Comparison of ENCODE assay signal across 29 cellular contexts in the genomic region with DNA sequence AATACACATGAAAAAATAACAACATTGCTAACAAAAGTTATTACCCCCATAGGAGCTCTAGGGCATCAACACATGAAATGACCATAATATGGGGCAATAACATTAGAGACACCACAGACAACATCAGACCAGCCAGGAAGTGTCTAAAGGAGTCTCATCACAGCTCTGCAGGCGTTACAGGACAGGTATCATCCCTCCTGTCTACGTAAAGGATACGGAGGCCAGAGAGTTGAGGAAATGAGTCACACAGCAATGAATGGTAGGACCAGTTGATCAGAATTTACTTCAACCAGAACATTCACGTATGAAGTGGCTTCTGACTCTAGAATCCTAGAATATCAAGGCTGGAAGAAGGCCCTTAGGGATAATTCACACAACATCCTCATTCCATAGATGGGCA. TPM values are rescaled to one million over a fixed set of nuclear protein-coding genes. Genes with fewer than 3 reads are reported as not detected.
DNase-seq lines count a peak whose midpoint lies in the region; ATAC-seq and TF ChIP-seq lines count a peak whose summit lies in the region.
"Had no signal": no experiment of that assay in that cellular context is flagged by ENCODE, and none has a peak within 500 bp of the region (broad histone marks: within the 10 kb centered on the region; RNA-seq: fewer than 3 reads in every experiment).

No MANE protein-coding gene starts in this region.

- no peak overlapping the region for H3K27ac Mint-ChIP-seq in CD8-positive, alpha-beta T cell
- no peak overlapping the region for H3K27ac Mint-ChIP-seq in effector memory CD8-positive, alpha-beta T cell
- no peak overlapping the region for H3K27ac Mint-ChIP-seq in nephron
- H3K27ac Mint-ChIP-seq: activated CD8-positive, alpha-beta T cell treated with anti-CD3 and anti-CD28 coated beads, Interleukin-2, amount 10 ng/mL, durations not matched to agents 7 days and 5 days; dendritic cell treated with granulocyte-macrophage colony-stimulating factor and Interleukin-4, amounts not matched to agents 40 ng/mL and 50 ng/mL, for 4 days had no signal

- H3K4me3 ChIP-seq in CD8-positive, alpha-beta T cell (ENCODE audit: low read depth, low read length), result no peak overlapping the region
- H3K4me3 ChIP-seq in PC-3 (ENCODE audit: low read length) (no peak overlapping the region), A673 (ENCODE audit: low read depth, low read length, poor library complexity, severe bottlenecking) (no peak overlapping the region)
- H3K4me3 ChIP-seq: ascending aorta, right atrium auricular region, uterus had no signal

- peak overlapping the region; percentile 21 for H3K4me3 Mint-ChIP-seq in CD8-positive, alpha-beta T cell
- no peak overlapping the region for H3K4me3 Mint-ChIP-seq in effector memory CD8-positive, alpha-beta T cell
- H3K4me3 Mint-ChIP-seq in nephron, result peak overlapping the region; percentile 25 to 55 (median 50)
- H3K4me3 Mint-ChIP-seq: dendritic cell treated with granulocyte-macrophage colony-stimulating factor and Interleukin-4, amounts not matched to agents 40 ng/mL and 50 ng/mL, for 4 days had no signal

- CTCF ChIA-PET in CD8-positive, alpha-beta T cell (lab: Charles Lee), result interaction anchor here (1.1 to 2.1 kb wide), 5 partner anchors 10 to 588 kb away, joined by 3 to 6 read pairs (median 4); no protein-coding TSS in a partner anchor
- CTCF ChIA-PET in PC-3 (lab: Charles Lee), result no interaction called here
- CTCF ChIA-PET in A673 (lab: Charles Lee), result no interaction called here

- H2AFZ ChIP-seq in PC-3 (ENCODE audit: low read length), result no peak overlapping the region

- no peak for ATAC-seq in CD8-positive, alpha-beta T cell
- ATAC-seq in PC-3, result no peak
- peak; percentile 21 for ATAC-seq in effector memory CD8-positive, alpha-beta T cell (replicated peaks)
- ATAC-seq: activated CD8-positive, alpha-beta T cell treated with anti-CD3 and anti-CD28 coated beads, Interleukin-2, amount 10 ng/mL, durations not matched to agents 7 days and 5 days; HCT116; left lobe of liver; stimulated activated naive CD8-positive, alpha-beta T cell treated with anti-CD3 and anti-CD28 coated beads, Interleukin-15, Interleukin-2, amounts not matched to agents 100 U/mL and 50 U/mL, for 24 hours had no signal

- H3K27me3 ChIP-seq in CD8-positive, alpha-beta T cell (ENCODE audit: insufficient read depth, low read length), result no peaks in the 10 kb centered on the region
- H3K27me3 ChIP-seq in PC-3 (ENCODE audit: low read length) (no peaks in the 10 kb centered on the region), A673 (replicated peaks; ENCODE audit: insufficient read depth, low read depth, low read length, poor library complexity) (no peaks in the 10 kb centered on the region)
- H3K27me3 ChIP-seq: ascending aorta; BLaER1 treated with 17β-estradiol and CSF1 and Interleukin-3, amounts not matched to agents 10 nM and 100 nM; right atrium auricular region; uterus had no signal

- no peak for TF ChIP-seq CTCF in CD8-positive, alpha-beta T cell (IDR thresholded peaks at IDR 0.05)
- no peak for TF ChIP-seq CTCF in PC-3 (conservative IDR thresholded peaks at IDR 0.05; ENCODE audit: low read depth, low read length)
- no peak for TF ChIP-seq CTCF in nephron (IDR thresholded peaks at IDR 0.05; ENCODE audit: unreplicated experiment in 3 of 3)
- no peak for TF ChIP-seq CTCF in A673 (conservative IDR thresholded peaks at IDR 0.05; ENCODE audit: low read depth, low read length)

- H3K27me3 Mint-ChIP-seq in CD8-positive, alpha-beta T cell (ENCODE audit: low read depth), result no peaks in the 10 kb centered on the region
- no peaks in the 10 kb centered on the region for H3K27me3 Mint-ChIP-seq in effector memory CD8-positive, alpha-beta T cell
- H3K27me3 Mint-ChIP-seq in nephron (ENCODE audit: low read depth), result peaks cover 20% of the 10 kb centered on the region

- H3F3A ChIP-seq in PC-3 (ENCODE audit: low read length, unreplicated experiment), result no peaks in the 10 kb centered on the region

- no peaks in the 10 kb centered on the region for H3K79me2 ChIP-seq in PC-3 (ENCODE audit: low read length)

- no peak overlapping the region for H3K4me2 ChIP-seq in PC-3 (ENCODE audit: low read length)

- peaks cover 2% of the 10 kb centered on the region for H3K36me3 Mint-ChIP-seq in CD8-positive, alpha-beta T cell
- peaks cover 14% of the 10 kb centered on the region for H3K36me3 Mint-ChIP-seq in effector memory CD8-positive, alpha-beta T cell (ENCODE audit: insufficient read depth)
- no peaks in the 10 kb centered on the region for H3K36me3 Mint-ChIP-seq in nephron (ENCODE audit: low read depth)
- H3K36me3 Mint-ChIP-seq: activated naive CD8-positive, alpha-beta T cell treated with anti-CD3 and anti-CD28 coated beads, Interleukin-2, amount 10 ng/mL, durations not matched to agents 7 days and 5 days had no signal

- BruUV-seq in PC-3 (replicated peaks; lab: Mats Ljungman, UMichigan), result no TSS peak
- BruUV-seq in A673 (replicated peaks; lab: Mats Ljungman, UMichigan), result no TSS peak

- intact Hi-C loops in CD8-positive, alpha-beta T cell (cut with DNase I, micrococcal nuclease), result loop anchor here (2.0 to 5.0 kb wide), 4 partner anchors 46 to 1349 kb away; partner anchors contain the start of genes ARMC8 (in 1 of the 2) and NMNAT3 (in 1 of the 2)
- intact Hi-C loops in PC-3 (cut with micrococcal nuclease), result no loop called here
- intact Hi-C loops in A673 (cut with micrococcal nuclease; ENCODE audit: unreplicated experiment), result no loop called here

- no peaks in the 10 kb centered on the region for H3K9me3 Mint-ChIP-seq in CD8-positive, alpha-beta T cell
- H3K9me3 Mint-ChIP-seq in effector memory CD8-positive, alpha-beta T cell, result no peaks in the 10 kb centered on the region
- H3K9me3 Mint-ChIP-seq in nephron, result no peaks in the 10 kb centered on the region
- H3K9me3 Mint-ChIP-seq: activated naive CD8-positive, alpha-beta T cell treated with anti-CD3 and anti-CD28 coated beads, Interleukin-2, amount 10 ng/mL, durations not matched to agents 7 days and 5 days; dendritic cell treated with granulocyte-macrophage colony-stimulating factor and Interleukin-4, amounts not matched to agents 40 ng/mL and 50 ng/mL, for 4 days had no signal

- H3K36me3 ChIP-seq in CD8-positive, alpha-beta T cell (ENCODE audit: insufficient read depth, low read length), result no peaks in the 10 kb centered on the region
- no peaks in the 10 kb centered on the region for H3K36me3 ChIP-seq in PC-3 (ENCODE audit: low read depth, low read length)
- H3K36me3 ChIP-seq in A673 (ENCODE audit: insufficient read depth, low read length, poor library complexity, severe bottlenecking), result no peaks in the 10 kb centered on the region
- H3K36me3 ChIP-seq: ascending aorta; BLaER1 treated with 17β-estradiol and CSF1 and Interleukin-3, amounts not matched to agents 10 nM and 100 nM; right atrium auricular region; uterus had no signal

- no peaks in the 10 kb centered on the region for H3K9me3 ChIP-seq in CD8-positive, alpha-beta T cell (ENCODE audit: low read length)
- no peaks in the 10 kb centered on the region for H3K9me3 ChIP-seq in PC-3 (ENCODE audit: low read length)
- no peaks in the 10 kb centered on the region for H3K9me3 ChIP-seq in A673 (ENCODE audit: low read depth, low read length, poor library complexity, severe bottlenecking)
- H3K9me3 ChIP-seq: ascending aorta; BLaER1 treated with 17β-estradiol and CSF1 and Interleukin-3, amounts not matched to agents 10 nM and 100 nM; right atrium auricular region; uterus had no signal

- H3K9ac ChIP-seq in PC-3 (ENCODE audit: low read length), result no peak overlapping the region
- H3K9ac ChIP-seq: BLaER1 treated with 17β-estradiol and CSF1 and Interleukin-3, amounts not matched to agents 10 nM and 100 nM had no signal

- POLR2A ChIA-PET in CD8-positive, alpha-beta T cell (lab: Charles Lee), result no interaction called here
- POLR2A ChIA-PET in PC-3 (lab: Charles Lee; ENCODE audit: unreplicated experiment) (no interaction called here), A673 (lab: Charles Lee; ENCODE audit: low non-redundant PET) (no interaction called here)

- H3K9me2 ChIP-seq in PC-3 (replicated peaks; ENCODE audit: low read length), result no peaks in the 10 kb centered on the region

- H3K27ac ChIP-seq in CD8-positive, alpha-beta T cell (ENCODE audit: low read depth, low read length), result no peak overlapping the region
- H3K27ac ChIP-seq in PC-3 (ENCODE audit: low read length) (no peak overlapping the region), A673 (ENCODE audit: low read depth, low read length, poor library complexity, severe bottlenecking) (no peak overlapping the region)
- H3K27ac ChIP-seq: ascending aorta; BLaER1 treated with 17β-estradiol and CSF1 and Interleukin-3, amounts not matched to agents 10 nM and 100 nM; right atrium auricular region; uterus had no signal

- no peaks in the 10 kb centered on the region for H4K20me1 ChIP-seq in PC-3 (ENCODE audit: low read length)
- H4K20me1 ChIP-seq: BLaER1 treated with 17β-estradiol and CSF1 and Interleukin-3, amounts not matched to agents 10 nM and 100 nM had no signal

- peaks cover 29% of the 10 kb centered on the region for H3K4me1 Mint-ChIP-seq in CD8-positive, alpha-beta T cell (ENCODE audit: low read depth)
- H3K4me1 Mint-ChIP-seq in effector memory CD8-positive, alpha-beta T cell (ENCODE audit: low read depth in 2 of 2), result peaks cover 8 to 22% of the 10 kb centered on the region in 2 donors
- H3K4me1 Mint-ChIP-seq in nephron, result peaks cover 30% of the 10 kb centered on the region

- no peak for DNase-seq in CD8-positive, alpha-beta T cell
- DNase-seq in PC-3 (peak; percentile 42), foreskin melanocyte (no peak), SKM-1 treated with dmso at 0.1 percent for 144 hours (lab: John Stamatoyannopoulos, UW; ENCODE audit: unreplicated experiment) (no peak), A673 (ENCODE audit: low spot score) (no peak)
- no peak for DNase-seq in effector memory CD8-positive, alpha-beta T cell
- DNase-seq: activated CD8-positive, alpha-beta T cell treated with anti-CD3 and anti-CD28 coated beads, Interleukin-2, amount 10 ng/mL, durations not matched to agents 7 days and 5 days; activated effector memory CD4-positive, alpha-beta T cell treated with anti-CD3 and anti-CD28 coated beads, Interleukin-2, amount 50 U/mL, for 16 hours; activated naive CD8-positive, alpha-beta T cell treated with anti-CD3 and anti-CD28 coated beads, Interleukin-2, amount 10 ng/mL, durations not matched to agents 7 days and 5 days; activated T-cell treated with anti-CD3 and anti-CD28 coated beads, Interleukin-2, amount 50 U/mL, for 1 hour; caudate nucleus; COR-L47; GDM1; glutamatergic neuron; NCI-H1436; NCI-H2081; NK-92 treated with Interleukin-12 subunit alpha and Interleukin-12 subunit beta, amount 100 ng/mL, for 24 hours; posterior cingulate gyrus; SHP77; stimulated activated CD4-positive, alpha-beta T cell treated with anti-CD3 and anti-CD28 coated beads, Interleukin-1b, Interleukin-23, amount 100 ng/mL, for 48 hours; stimulated activated naive CD8-positive, alpha-beta T cell treated with anti-CD3 and anti-CD28 coated beads, Interleukin-15, Interleukin-2, amounts not matched to agents 100 U/mL and 50 U/mL, for 24 hours; uterus had no signal

- peaks cover 7% of the 10 kb centered on the region for H3K4me1 ChIP-seq in CD8-positive, alpha-beta T cell (ENCODE audit: insufficient read depth, low read length)
- peaks cover 7% of the 10 kb centered on the region; the same call in 1 of the 2 replicates for H3K4me1 ChIP-seq in PC-3 (ENCODE audit: insufficient read depth, low read length)
- peaks cover 6% of the 10 kb centered on the region for H3K4me1 ChIP-seq in A673 (ENCODE audit: insufficient read depth, low read length, poor library complexity, severe bottlenecking)

RNA-seq across cellular contexts. Expression of gene NME9, which starts 1.8 kb away (rescaled TPM):
- 1 to 10 TPM in 1 of 2 experiments, not detected in 1; 1.2 TPM for total RNA-seq in CD8-positive, alpha-beta T cell
- total RNA-seq in PC-3 (2014; rRNA removed), result 0.40 TPM in 1 of 2 replicates, not detected in the other
- not detected in 2 replicates for total RNA-seq in A673 (2021)
- total RNA-seq: activated CD8-positive, alpha-beta T cell treated with anti-CD3 and anti-CD28 coated beads, Interleukin-2, amount 10 ng/mL, durations not matched to agents 7 days and 5 days; ascending aorta; left lobe of liver; right atrium auricular region had no signal

RNA-seq across cellular contexts. Expression of gene MRAS, which starts 20.5 kb away (rescaled TPM):
- not detected for total RNA-seq in CD8-positive, alpha-beta T cell
- 2.8 and 5.3 TPM in 2 replicates for total RNA-seq in PC-3 (2014; rRNA removed)
- total RNA-seq in A673 (2021), result 0.50 and 0.77 TPM in 2 replicates
- total RNA-seq: activated CD8-positive, alpha-beta T cell treated with anti-CD3 and anti-CD28 coated beads, Interleukin-2, amount 10 ng/mL, durations not matched to agents 7 days and 5 days had no signal

Comparison
In these comparisons a context has a peak if more than half of its experiments do, and no peak if none do; other contexts are left out.
1. H3K4me3 Mint-ChIP-seq: peak in CD8-positive, alpha-beta T cell (single experiment) and nephron (3 of 3); none in effector memory CD8-positive, alpha-beta T cell (0 of 2).
2. intact Hi-C loops: an anchor here in CD8-positive, alpha-beta T cell (2.0 to 5.0 kb wide); none called in PC-3 and A673.